In the genomic region with DNA sequence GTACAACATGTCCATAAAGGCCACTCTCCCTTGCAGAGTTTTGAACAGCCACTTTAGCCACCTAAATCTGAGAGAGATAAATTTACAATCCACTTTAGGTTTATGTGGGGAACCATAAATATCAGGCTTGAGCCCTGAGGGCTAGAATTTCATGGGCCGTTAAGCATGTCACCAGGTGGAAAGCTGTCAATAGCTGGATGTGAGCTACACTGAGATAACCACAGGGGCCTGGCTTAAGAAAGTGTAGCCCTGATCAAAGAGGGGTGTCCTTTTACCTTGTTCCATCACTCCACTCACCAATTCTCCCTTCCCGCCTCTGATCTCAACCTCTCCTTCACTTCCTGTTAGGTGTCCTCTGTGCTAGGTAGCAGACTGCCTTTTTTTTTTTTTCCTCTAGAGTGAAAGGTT, we compare ENCODE assay signal across 13 cellular contexts.
DNase-seq lines count a peak whose midpoint lies in the region; ATAC-seq and TF ChIP-seq lines count a peak whose summit lies in the region.
"Had no signal": no experiment of that assay in that cellular context is flagged by ENCODE, and none has a peak within 500 bp of the region (broad histone marks: within the 10 kb centered on the region; RNA-seq: fewer than 3 reads in every experiment).

No MANE protein-coding gene starts in this region.

- no peaks in the 10 kb centered on the region for H3K36me3 Mint-ChIP-seq in glutamatergic neuron (ENCODE audit: unreplicated experiment)
- no peaks in the 10 kb centered on the region for H3K36me3 Mint-ChIP-seq in activated naive CD4-positive, alpha-beta T cell treated with anti-CD3 and anti-CD28 coated beads, Interleukin-2, amount 10 ng/mL, durations not matched to agents 7 days and 5 days

- H3K4me1 Mint-ChIP-seq in glutamatergic neuron (ENCODE audit: low read depth, unreplicated experiment): peaks cover 14% of the 10 kb centered on the region
- peaks cover 55% of the 10 kb centered on the region for H3K4me1 Mint-ChIP-seq in activated naive CD4-positive, alpha-beta T cell treated with anti-CD3 and anti-CD28 coated beads, Interleukin-2, amount 10 ng/mL, durations not matched to agents 7 days and 5 days

- no peaks in the 10 kb centered on the region for H3K9me3 Mint-ChIP-seq in glutamatergic neuron (ENCODE audit: unreplicated experiment)
- no peaks in the 10 kb centered on the region for H3K9me3 Mint-ChIP-seq in activated naive CD4-positive, alpha-beta T cell treated with anti-CD3 and anti-CD28 coated beads, Interleukin-2, amount 10 ng/mL, durations not matched to agents 7 days and 5 days

- no peak for TF ChIP-seq CTCF in glutamatergic neuron (IDR thresholded peaks at IDR 0.05; ENCODE audit: partially characterized antibody, unreplicated experiment)

- CTCF ChIA-PET in activated naive CD4-positive, alpha-beta T cell treated with anti-CD3 and anti-CD28 coated beads, Interleukin-2, amount 10 ng/mL, durations not matched to agents 7 days and 5 days (lab: Charles Lee): interaction anchor here (1.1 to 4.1 kb wide), 6 partner anchors 19 to 399 kb away, joined by 3 to 28 read pairs (median 3); no protein-coding TSS in a partner anchor

- no peaks in the 10 kb centered on the region for H3K27me3 Mint-ChIP-seq in glutamatergic neuron (ENCODE audit: unreplicated experiment)
- no peaks in the 10 kb centered on the region for H3K27me3 Mint-ChIP-seq in activated naive CD4-positive, alpha-beta T cell treated with anti-CD3 and anti-CD28 coated beads, Interleukin-2, amount 10 ng/mL, durations not matched to agents 7 days and 5 days

- ATAC-seq in GM21390 (IDR thresholded peaks at IDR 0.05; ENCODE audit: unreplicated experiment): peak; percentile 37
- no peak for ATAC-seq in GM18870 (IDR thresholded peaks at IDR 0.05; ENCODE audit: unreplicated experiment)
- ATAC-seq in HG03045 (IDR thresholded peaks at IDR 0.05; ENCODE audit: unreplicated experiment): no peak

- H3K4me3 Mint-ChIP-seq in glutamatergic neuron (ENCODE audit: unreplicated experiment): no peak overlapping the region
- no peak overlapping the region for H3K4me3 Mint-ChIP-seq in activated naive CD4-positive, alpha-beta T cell treated with anti-CD3 and anti-CD28 coated beads, Interleukin-2, amount 10 ng/mL, durations not matched to agents 7 days and 5 days

- peak overlapping the region; percentile 5 for H3K27ac Mint-ChIP-seq in glutamatergic neuron (ENCODE audit: unreplicated experiment)
- H3K27ac Mint-ChIP-seq in activated naive CD4-positive, alpha-beta T cell treated with anti-CD3 and anti-CD28 coated beads, Interleukin-2, amount 10 ng/mL, durations not matched to agents 7 days and 5 days: no peak overlapping the region

- DNase-seq in ELF-1 (ENCODE audit: low read depth, low spot score): peak; percentile 49
- peak; percentile 79 for DNase-seq in NCI-H187 treated with DMSO at 0.1 percent for 48 hours (lab: John Stamatoyannopoulos, UW)
- DNase-seq in glutamatergic neuron: no peak
- no peak for DNase-seq in activated effector memory CD4-positive, alpha-beta T cell treated with Interleukin-2 at 50 U/mL for 16 hours
- no peak for DNase-seq in activated naive CD4-positive, alpha-beta T cell treated with anti-CD3 and anti-CD28 coated beads, Interleukin-2, amount 10 ng/mL, durations not matched to agents 7 days and 5 days
- DNase-seq: activated CD8-positive, alpha-beta memory T cell treated with anti-CD3 and anti-CD28 coated beads for 24 hours; GDM1; nucleus accumbens; SK-N-SH; stimulated activated CD4-positive, alpha-beta T cell treated with anti-CD3 and anti-CD28 coated beads, Interleukin-2, amount 100 ng/mL, for 48 hours had no signal

Comparison
In these comparisons a context has a peak if more than half of its experiments do, and no peak if none do; other contexts are left out.
1. DNase-seq: peak in ELF-1 (single experiment) and NCI-H187 treated with DMSO at 0.1 percent for 48 hours (single experiment); none in glutamatergic neuron (single experiment), activated effector memory CD4-positive, alpha-beta T cell treated with Interleukin-2 at 50 U/mL for 16 hours (single experiment) and activated naive CD4-positive, alpha-beta T cell treated with anti-CD3 and anti-CD28 coated beads, Interleukin-2, amount 10 ng/mL, durations not matched to agents 7 days and 5 days (single experiment).